In the genomic region with DNA sequence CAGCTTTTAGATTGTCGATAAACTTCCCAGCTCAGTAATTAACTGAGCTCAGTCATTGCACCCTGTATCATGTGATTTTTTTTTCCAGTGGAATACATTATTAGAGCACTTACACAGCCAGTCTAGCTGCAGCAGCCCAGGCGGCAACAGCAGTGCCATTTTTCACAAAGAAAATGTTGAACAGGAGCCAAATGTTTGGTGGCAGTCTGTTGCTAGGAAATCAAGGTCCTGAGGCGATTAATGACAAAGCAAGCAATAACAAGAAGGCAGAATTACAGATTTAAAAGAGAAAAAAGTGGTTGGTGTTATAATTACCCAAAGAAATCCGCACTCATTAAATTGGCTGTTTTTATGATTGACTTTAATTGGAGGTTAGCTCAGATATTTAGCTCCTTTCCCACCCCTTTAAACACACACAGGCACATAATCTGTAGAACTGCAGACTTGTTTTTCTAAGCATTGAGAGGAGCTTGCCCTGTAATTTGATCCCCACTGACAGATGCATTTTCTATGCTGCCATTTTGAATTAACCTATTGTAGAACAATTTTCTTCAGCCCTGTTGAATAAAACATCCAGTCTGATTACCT, we compare ENCODE assay signal across 9 cellular contexts.
DNase-seq lines count a peak whose midpoint lies in the region; ATAC-seq, FAIRE-seq and TF ChIP-seq lines count a peak whose summit lies in the region.
"Had no signal": no experiment of that assay in that cellular context is flagged by ENCODE, and none has a peak within 500 bp of the region (broad histone marks: within the 10 kb centered on the region; RNA-seq: fewer than 3 reads in every experiment).

No MANE protein-coding gene starts in this region.

- H3K9me3 ChIP-seq in HUES6 (ENCODE audit: control insufficient read depth, insufficient read depth, low read depth, low read length) (peaks cover under 1% of the 10 kb centered on the region; the same call in 1 of the 2 replicates), fibroblast of lung (ENCODE audit: control insufficient read depth, insufficient read depth, low read depth, low read length) (no peaks in the 10 kb centered on the region)

- no peaks in the 10 kb centered on the region for H3K36me3 ChIP-seq in HUES6 (ENCODE audit: control insufficient read depth, insufficient read depth, low read length)
- no peaks in the 10 kb centered on the region for H3K36me3 ChIP-seq in fibroblast of lung (ENCODE audit: control insufficient read depth, insufficient read depth, low read length)

- H3K79me2 ChIP-seq in fibroblast of lung (ENCODE audit: control insufficient read depth, insufficient read depth, low read length) = no peaks in the 10 kb centered on the region

- peak overlapping the region; percentile 55; the same call in 1 of the 2 replicates for H3K27ac ChIP-seq in HUES6 (ENCODE audit: low read depth, low read length)
- H3K27ac ChIP-seq in fibroblast of lung (ENCODE audit: insufficient read depth, low read length) = no peak overlapping the region

- H2AFZ ChIP-seq in fibroblast of lung (ENCODE audit: low read length) = no peak overlapping the region

- H3K9ac ChIP-seq in HUES6 (ENCODE audit: low read length) (no peak overlapping the region), fibroblast of lung (ENCODE audit: insufficient read depth, low read length) (no peak overlapping the region)

- no peak for TF ChIP-seq POLR2A in GM12892 (IDR thresholded peaks at IDR 0.05; ENCODE audit: low read depth, low read length)

- ATAC-seq in GM21381 (IDR thresholded peaks at IDR 0.05; ENCODE audit: unreplicated experiment) = no peak

- H3K4me3 ChIP-seq in HUES6 (ENCODE audit: low read depth, low read length) (no peak overlapping the region), fibroblast of lung (replicated peaks in 1 of 4; ENCODE audit: control extremely low read depth in 1 of 4, insufficient read depth in 1 of 4, low read depth in 3 of 4, low read length in 4 of 4) (no peak overlapping the region)

- no peaks in the 10 kb centered on the region for H3K27me3 ChIP-seq in HUES6 (ENCODE audit: control insufficient read depth, insufficient read depth, low read length)
- no peaks in the 10 kb centered on the region for H3K27me3 ChIP-seq in fibroblast of lung (ENCODE audit: control insufficient read depth, insufficient read depth, low read length)

- H4K20me1 ChIP-seq in fibroblast of lung (ENCODE audit: control insufficient read depth, extremely low read depth, insufficient read depth, low read length) = no peaks in the 10 kb centered on the region

- H3K4me2 ChIP-seq in fibroblast of lung (ENCODE audit: extremely low read depth, insufficient read depth, low read length) = no peak overlapping the region

- H3K4me1 ChIP-seq in HUES6 (ENCODE audit: control insufficient read depth, insufficient read depth, low read length) = peaks cover 38% of the 10 kb centered on the region
- H3K4me1 ChIP-seq in fibroblast of lung (ENCODE audit: control insufficient read depth, extremely low read depth, insufficient read depth, low read length) = no peaks in the 10 kb centered on the region

- FAIRE-seq in GM12892 (lab: Jason Lieb, UNC) = no peak

- TF ChIP-seq CTCF in fibroblast of lung (conservative IDR thresholded peaks at IDR 0.05 in 1 of 2, IDR thresholded peaks at IDR 0.05 in 1 of 2; ENCODE audit: low read depth in 1 of 2, low read length in 2 of 2) = no peak

- DNase-seq in NCI-H524 (lab: John Stamatoyannopoulos, UW) (peak; percentile 73 to 83), fibroblast of lung (ENCODE audit: low read depth in 2 of 2) (peak; percentile 16 to 32), renal cortical epithelial cell (ENCODE audit: low read depth) (peak; percentile 84), GM12892 (ENCODE audit: insufficient read length) (no peak), cortex of kidney (lab: John Stamatoyannopoulos, UW) (no peak), RKO (ENCODE audit: low spot score) (no peak)
- DNase-seq: activated CD4-positive, alpha-beta T cell treated with anti-CD3 and anti-CD28 coated beads, Interleukin-2, amount 50 U/mL, for 48 hours had no signal

Comparison
In these comparisons a context has a peak if more than half of its experiments do, and no peak if none do; other contexts are left out.
1. DNase-seq: peak in NCI-H524 (2 of 2), fibroblast of lung (2 of 2) and renal cortical epithelial cell (single experiment); none in GM12892 (single experiment), cortex of kidney (single experiment) and RKO (single experiment).